ENCODE assay signal across 8 cellular contexts in genomic region chr14:90383126-90383730, GRCh38. TPM values are rescaled to one million over a fixed set of nuclear protein-coding genes. Genes with fewer than 3 reads are reported as not detected.
DNase-seq lines count a peak whose midpoint lies in the region; ATAC-seq and TF ChIP-seq lines count a peak whose summit lies in the region.

No MANE protein-coding gene starts in this region.

- H3K27me3 ChIP-seq in adipocyte (replicated peaks; ENCODE audit: control insufficient read depth, insufficient read depth, low read length) (no peaks in the 10 kb centered on the region), heart right ventricle (no peaks in the 10 kb centered on the region), upper lobe of right lung (no peaks in the 10 kb centered on the region)

- H3K36me3 ChIP-seq in adipocyte (ENCODE audit: control insufficient read depth, insufficient read depth, low read length, severe bottlenecking) (no peaks in the 10 kb centered on the region), heart right ventricle (no peaks in the 10 kb centered on the region), upper lobe of right lung (no peaks in the 10 kb centered on the region)

- peaks cover 53% of the 10 kb centered on the region for H3K4me1 ChIP-seq in adipocyte (ENCODE audit: control insufficient read depth, insufficient read depth, low read length)
- H3K4me1 ChIP-seq in heart right ventricle, result peaks cover 6 to 49% (median 34%) of the 10 kb centered on the region in 9 donors
- H3K4me1 ChIP-seq in upper lobe of right lung, result peaks cover 23% of the 10 kb centered on the region

- H3K4me3 ChIP-seq in GM12864 (ENCODE audit: low read depth, low read length), result peak overlapping the region; percentile 77
- H3K4me3 ChIP-seq in adipocyte (ENCODE audit: low read length), result peak overlapping the region; percentile 90
- peak overlapping the region; percentile 44 to 75 (median 66) for H3K4me3 ChIP-seq in heart right ventricle
- H3K4me3 ChIP-seq in upper lobe of right lung, result peak overlapping the region; percentile 64

- TF ChIP-seq CTCF in GM12864 (IDR thresholded peaks at IDR 0.05; ENCODE audit: low read depth, low read length, missing control alignments), result no peak
- TF ChIP-seq CTCF in heart right ventricle (IDR thresholded peaks at IDR 0.05), result peak in 5 of 9 donors; percentile 8 to 33 (median 22)
- TF ChIP-seq CTCF in upper lobe of right lung (IDR thresholded peaks at IDR 0.05), result no peak

- 0% methylated on average over 62 of the region's 62 CpGs for WGBS in heart right ventricle, 2 donors

- peak; percentile 91 for ATAC-seq in HG02623 (IDR thresholded peaks at IDR 0.05; ENCODE audit: unreplicated experiment)
- peak; percentile 93 to 97 (median 97) for ATAC-seq in heart right ventricle
- peak; percentile 96 for ATAC-seq in upper lobe of right lung

- peak; percentile 99 for DNase-seq in GM12864 (ENCODE audit: low read depth)
- peak; percentile 99 for DNase-seq in NCI-H1105 treated with DMSO at 0.1 percent for 48 hours (lab: John Stamatoyannopoulos, UW)
- peak; percentile 82 for DNase-seq in SKM-1 treated with dmso at 0.1 percent for 144 hours (lab: John Stamatoyannopoulos, UW; ENCODE audit: unreplicated experiment)
- DNase-seq in adipocyte (ENCODE audit: low read depth), result peak; percentile 100
- DNase-seq in heart right ventricle, result peak; percentile 99 to 100
- peak; percentile 98 to 100 (median 99) for DNase-seq in posterior cingulate gyrus
- peak; percentile 100 for DNase-seq in upper lobe of right lung

- H3K9me3 ChIP-seq in adipocyte (ENCODE audit: control insufficient read depth, low read length) (no peaks in the 10 kb centered on the region), heart right ventricle (no peaks in the 10 kb centered on the region), upper lobe of right lung (no peaks in the 10 kb centered on the region)

- peak overlapping the region; percentile 99 for H3K9ac ChIP-seq in adipocyte (ENCODE audit: low read length)

- intact Hi-C loops in heart right ventricle (cut with DNase I), result loop anchor here in 9 of 10 donors (1.0 to 5.0 kb wide), 8 partner anchors 13 to 376 kb away; partner anchors contain the start of genes NRDE2 (in 5 of the 9) and CALM1 (in 2 of the 9)
- intact Hi-C loops in posterior cingulate gyrus (cut with DNase I), result loop anchor here (1.0 to 5.0 kb wide), 3 partner anchors 14 to 374 kb away; partner anchors contain the start of gene CALM1
- intact Hi-C loops in upper lobe of right lung (cut with DNase I), result no loop called here

- H3K27ac ChIP-seq in heart right ventricle (peak overlapping the region; percentile 95 to 100 (median 99)), upper lobe of right lung (peak overlapping the region; percentile 100)

RNA-seq across cellular contexts. Expression of gene CALM1, which starts 13.6 kb away (rescaled TPM):
- total RNA-seq in heart right ventricle (100 to 1,000 TPM; 409 to 787 (median 454) TPM), upper lobe of right lung (477 TPM)
- 100 to 1,000 TPM; 293 to 352 TPM for polyA plus RNA-seq in heart right ventricle

RNA-seq across cellular contexts. Expression of gene NRDE2, which starts 51.5 kb away (rescaled TPM):
- total RNA-seq in heart right ventricle, result 10 to 100 TPM; 11.2 to 16.7 (median 13.5) TPM
- 10 to 100 TPM in 1 of 2 donors, 1 to 10 TPM in 1; 4.3 to 15.9 TPM for polyA plus RNA-seq in heart right ventricle
- 22.2 TPM for total RNA-seq in upper lobe of right lung

Comparison
In these comparisons a context has a peak if more than half of its experiments do, and no peak if none do; other contexts are left out.
1. Peak in every context shown above with its lines: DNase-seq, ATAC-seq, H3K4me3 ChIP-seq and H3K27ac ChIP-seq.
2. CTCF ChIP-seq: peak in heart right ventricle (5 of 9); none in GM12864 (single experiment) and upper lobe of right lung (single experiment).